Comparison of ENCODE assay signal across 1 cellular context in genomic region chr19:17488593-17489391, GRCh38.
TF ChIP-seq lines count a peak whose summit lies in the region.

No MANE protein-coding gene starts in this region.

TF ChIP-seq in HepG2, 621 proteins besides CTCF, POLR2A, EP300 and RAD21 (continues in another document):
- TF ChIP-seq SETDB1 (CRISPR knock-in tag; IDR thresholded peaks at IDR 0.05; ENCODE audit: borderline replicate concordance) (no peak), KLF12 (CRISPR knock-in tag; IDR thresholded peaks at IDR 0.05; ENCODE audit: borderline replicate concordance) (no peak), DMAP1 (CRISPR knock-in tag; IDR thresholded peaks at IDR 0.05) (peak; percentile 64), SAP130 (CRISPR knock-in tag; IDR thresholded peaks at IDR 0.05; ENCODE audit: low read depth) (peak; percentile 70; the same call in 1 of the 2 replicates), SRF (IDR thresholded peaks at IDR 0.05; ENCODE audit: low read depth, low read length) (0 out of 2 replicates have a peak, but pooled peaks have one; percentile 11), ZNF788 (CRISPR knock-in tag; IDR thresholded peaks at IDR 0.05; ENCODE audit: borderline replicate concordance) (no peak), SKIL (CRISPR knock-in tag; IDR thresholded peaks at IDR 0.05; ENCODE audit: borderline replicate concordance) (0 out of 2 replicates have a peak, but pooled peaks have one; percentile 38), MYC (CRISPR knock-in tag; IDR thresholded peaks at IDR 0.05; ENCODE audit: borderline replicate concordance) (peak; percentile 73; the same call in 1 of the 2 replicates), ZSCAN21 (CRISPR knock-in tag; IDR thresholded peaks at IDR 0.05; ENCODE audit: borderline replicate concordance) (peak; percentile 40; the same call in 1 of the 2 replicates), HOXA3 (CRISPR knock-in tag; IDR thresholded peaks at IDR 0.05) (peak; percentile 49; the same call in 1 of the 2 replicates), NFKB2 (CRISPR knock-in tag; IDR thresholded peaks at IDR 0.05; ENCODE audit: borderline replicate concordance) (peak; percentile 61; the same call in 1 of the 2 replicates), ZNF550 (CRISPR knock-in tag; IDR thresholded peaks at IDR 0.05; ENCODE audit: borderline replicate concordance) (no peak), CREM (IDR thresholded peaks at IDR 0.05) (no peak), CREM (CRISPR knock-in tag; IDR thresholded peaks at IDR 0.05) (no peak), ZNF678 (CRISPR knock-in tag; IDR thresholded peaks at IDR 0.05) (no peak), ZFY (CRISPR knock-in tag; IDR thresholded peaks at IDR 0.05) (peak; percentile 50; the same call in 1 of the 2 replicates), ZNF782 (CRISPR knock-in tag; IDR thresholded peaks at IDR 0.05; ENCODE audit: borderline replicate concordance) (peak; percentile 43; the same call in 1 of the 2 replicates), RBM39 (IDR thresholded peaks at IDR 0.05; ENCODE audit: low read depth, low read length, poor library complexity, severe bottlenecking) (peak; percentile 50), ZFP82 (CRISPR knock-in tag; IDR thresholded peaks at IDR 0.05; ENCODE audit: borderline replicate concordance) (no peak), ZNF564 (CRISPR knock-in tag; IDR thresholded peaks at IDR 0.05) (peak; percentile 97), SP1 (IDR thresholded peaks at IDR 0.05) (no peak), SP1 (CRISPR knock-in tag; IDR thresholded peaks at IDR 0.05) (peak; percentile 48; the same call in 1 of the 2 replicates), REPIN1 (CRISPR knock-in tag; IDR thresholded peaks at IDR 0.05; ENCODE audit: borderline replicate concordance, low read depth) (0 out of 2 replicates have a peak, but pooled peaks have one; percentile 26), RNF2 (conservative IDR thresholded peaks at IDR 0.05; ENCODE audit: low read depth) (0 out of 2 replicates have a peak, but pooled peaks have one; percentile 31), HIVEP1 (CRISPR knock-in tag; IDR thresholded peaks at IDR 0.05) (no peak), PHF8 (CRISPR knock-in tag; IDR thresholded peaks at IDR 0.05) (no peak), FOXP1 (IDR thresholded peaks at IDR 0.05) (no peak), FOXP1 (CRISPR knock-in tag; IDR thresholded peaks at IDR 0.05) (no peak), RFXAP (CRISPR knock-in tag; IDR thresholded peaks at IDR 0.05; ENCODE audit: borderline replicate concordance) (0 out of 2 replicates have a peak, but pooled peaks have one; percentile 48), ATF5 (CRISPR knock-in tag; IDR thresholded peaks at IDR 0.05; ENCODE audit: low read depth) (no peak), ZNF333 (CRISPR knock-in tag; IDR thresholded peaks at IDR 0.05; ENCODE audit: borderline replicate concordance) (no peak), ZNF292 (CRISPR knock-in tag; IDR thresholded peaks at IDR 0.05; ENCODE audit: borderline replicate concordance, low read depth) (0 out of 2 replicates have a peak, but pooled peaks have one; percentile 27), NR3C1 (CRISPR knock-in tag; IDR thresholded peaks at IDR 0.05) (no peak), ISL2 (CRISPR knock-in tag; IDR thresholded peaks at IDR 0.05) (no peak), MAFF (IDR thresholded peaks at IDR 0.05; ENCODE audit: low read depth, low read length) (no peak), XRCC5 (optimal IDR thresholded peaks at IDR 0.05; ENCODE audit: low read length) (peak; percentile 43), ARNT2 (CRISPR knock-in tag; IDR thresholded peaks at IDR 0.05; ENCODE audit: low read depth) (0 out of 2 replicates have a peak, but pooled peaks have one; percentile 42), ZNF580 (CRISPR knock-in tag; IDR thresholded peaks at IDR 0.05; ENCODE audit: borderline replicate concordance, low read depth) (0 out of 2 replicates have a peak, but pooled peaks have one; percentile 27), SP4 (CRISPR knock-in tag; IDR thresholded peaks at IDR 0.05) (peak; percentile 35; the same call in 1 of the 2 replicates), ZBTB7A (CRISPR knock-in tag; IDR thresholded peaks at IDR 0.05) (peak; percentile 50), SRSF1 (optimal IDR thresholded peaks at IDR 0.05; ENCODE audit: low read depth, low read length) (no peak), HOXA5 (CRISPR knock-in tag; IDR thresholded peaks at IDR 0.05) (0 out of 2 replicates have a peak, but pooled peaks have one; percentile 41), TMF1 (CRISPR knock-in tag; IDR thresholded peaks at IDR 0.05; ENCODE audit: low read depth) (0 out of 2 replicates have a peak, but pooled peaks have one; percentile 17), CEBPG (CRISPR knock-in tag; IDR thresholded peaks at IDR 0.05) (0 out of 2 replicates have a peak, but pooled peaks have one; percentile 26), CREB1 (IDR thresholded peaks at IDR 0.05) (no peak), CREB1 (CRISPR knock-in tag; IDR thresholded peaks at IDR 0.05) (0 out of 2 replicates have a peak, but pooled peaks have one; percentile 15), GABPB1 (CRISPR knock-in tag; IDR thresholded peaks at IDR 0.05) (0 out of 2 replicates have a peak, but pooled peaks have one; percentile 19), MAF1 (CRISPR knock-in tag; IDR thresholded peaks at IDR 0.05; ENCODE audit: borderline replicate concordance) (no peak), AGO2 (optimal IDR thresholded peaks at IDR 0.05; ENCODE audit: low read depth, low read length) (peak; percentile 54), ZFX (CRISPR knock-in tag; IDR thresholded peaks at IDR 0.05; ENCODE audit: low read depth) (peak; percentile 46; the same call in 1 of the 2 replicates), KAT8 (CRISPR knock-in tag; IDR thresholded peaks at IDR 0.05) (no peak), NFIC (IDR thresholded peaks at IDR 0.05; ENCODE audit: low read length) (no peak)
- TF ChIP-seq, protein P1, sequence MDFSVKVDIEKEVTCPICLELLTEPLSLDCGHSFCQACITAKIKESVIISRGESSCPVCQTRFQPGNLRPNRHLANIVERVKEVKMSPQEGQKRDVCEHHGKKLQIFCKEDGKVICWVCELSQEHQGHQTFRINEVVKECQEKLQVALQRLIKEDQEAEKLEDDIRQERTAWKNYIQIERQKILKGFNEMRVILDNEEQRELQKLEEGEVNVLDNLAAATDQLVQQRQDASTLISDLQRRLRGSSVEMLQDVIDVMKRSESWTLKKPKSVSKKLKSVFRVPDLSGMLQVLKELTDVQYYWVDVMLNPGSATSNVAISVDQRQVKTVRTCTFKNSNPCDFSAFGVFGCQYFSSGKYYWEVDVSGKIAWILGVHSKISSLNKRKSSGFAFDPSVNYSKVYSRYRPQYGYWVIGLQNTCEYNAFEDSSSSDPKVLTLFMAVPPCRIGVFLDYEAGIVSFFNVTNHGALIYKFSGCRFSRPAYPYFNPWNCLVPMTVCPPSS (IDR thresholded peaks at IDR 0.05): no peak
- TF ChIP-seq, protein P2, sequence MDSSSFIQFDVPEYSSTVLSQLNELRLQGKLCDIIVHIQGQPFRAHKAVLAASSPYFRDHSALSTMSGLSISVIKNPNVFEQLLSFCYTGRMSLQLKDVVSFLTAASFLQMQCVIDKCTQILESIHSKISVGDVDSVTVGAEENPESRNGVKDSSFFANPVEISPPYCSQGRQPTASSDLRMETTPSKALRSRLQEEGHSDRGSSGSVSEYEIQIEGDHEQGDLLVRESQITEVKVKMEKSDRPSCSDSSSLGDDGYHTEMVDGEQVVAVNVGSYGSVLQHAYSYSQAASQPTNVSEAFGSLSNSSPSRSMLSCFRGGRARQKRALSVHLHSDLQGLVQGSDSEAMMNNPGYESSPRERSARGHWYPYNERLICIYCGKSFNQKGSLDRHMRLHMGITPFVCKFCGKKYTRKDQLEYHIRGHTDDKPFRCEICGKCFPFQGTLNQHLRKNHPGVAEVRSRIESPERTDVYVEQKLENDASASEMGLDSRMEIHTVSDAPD (CRISPR knock-in tag; IDR thresholded peaks at IDR 0.05): 0 out of 2 replicates have a peak, but pooled peaks have one; percentile 36
- TF ChIP-seq, protein P3, sequence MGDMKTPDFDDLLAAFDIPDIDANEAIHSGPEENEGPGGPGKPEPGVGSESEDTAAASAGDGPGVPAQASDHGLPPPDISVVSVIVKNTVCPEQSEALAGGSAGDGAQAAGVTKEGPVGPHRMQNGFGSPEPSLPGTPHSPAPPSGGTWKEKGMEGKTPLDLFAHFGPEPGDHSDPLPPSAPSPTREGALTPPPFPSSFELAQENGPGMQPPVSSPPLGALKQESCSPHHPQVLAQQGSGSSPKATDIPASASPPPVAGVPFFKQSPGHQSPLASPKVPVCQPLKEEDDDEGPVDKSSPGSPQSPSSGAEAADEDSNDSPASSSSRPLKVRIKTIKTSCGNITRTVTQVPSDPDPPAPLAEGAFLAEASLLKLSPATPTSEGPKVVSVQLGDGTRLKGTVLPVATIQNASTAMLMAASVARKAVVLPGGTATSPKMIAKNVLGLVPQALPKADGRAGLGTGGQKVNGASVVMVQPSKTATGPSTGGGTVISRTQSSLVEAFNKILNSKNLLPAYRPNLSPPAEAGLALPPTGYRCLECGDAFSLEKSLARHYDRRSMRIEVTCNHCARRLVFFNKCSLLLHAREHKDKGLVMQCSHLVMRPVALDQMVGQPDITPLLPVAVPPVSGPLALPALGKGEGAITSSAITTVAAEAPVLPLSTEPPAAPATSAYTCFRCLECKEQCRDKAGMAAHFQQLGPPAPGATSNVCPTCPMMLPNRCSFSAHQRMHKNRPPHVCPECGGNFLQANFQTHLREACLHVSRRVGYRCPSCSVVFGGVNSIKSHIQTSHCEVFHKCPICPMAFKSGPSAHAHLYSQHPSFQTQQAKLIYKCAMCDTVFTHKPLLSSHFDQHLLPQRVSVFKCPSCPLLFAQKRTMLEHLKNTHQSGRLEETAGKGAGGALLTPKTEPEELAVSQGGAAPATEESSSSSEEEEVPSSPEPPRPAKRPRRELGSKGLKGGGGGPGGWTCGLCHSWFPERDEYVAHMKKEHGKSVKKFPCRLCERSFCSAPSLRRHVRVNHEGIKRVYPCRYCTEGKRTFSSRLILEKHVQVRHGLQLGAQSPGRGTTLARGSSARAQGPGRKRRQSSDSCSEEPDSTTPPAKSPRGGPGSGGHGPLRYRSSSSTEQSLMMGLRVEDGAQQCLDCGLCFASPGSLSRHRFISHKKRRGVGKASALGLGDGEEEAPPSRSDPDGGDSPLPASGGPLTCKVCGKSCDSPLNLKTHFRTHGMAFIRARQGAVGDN (CRISPR knock-in tag; IDR thresholded peaks at IDR 0.05): peak; percentile 88
- TF ChIP-seq, protein P4, sequence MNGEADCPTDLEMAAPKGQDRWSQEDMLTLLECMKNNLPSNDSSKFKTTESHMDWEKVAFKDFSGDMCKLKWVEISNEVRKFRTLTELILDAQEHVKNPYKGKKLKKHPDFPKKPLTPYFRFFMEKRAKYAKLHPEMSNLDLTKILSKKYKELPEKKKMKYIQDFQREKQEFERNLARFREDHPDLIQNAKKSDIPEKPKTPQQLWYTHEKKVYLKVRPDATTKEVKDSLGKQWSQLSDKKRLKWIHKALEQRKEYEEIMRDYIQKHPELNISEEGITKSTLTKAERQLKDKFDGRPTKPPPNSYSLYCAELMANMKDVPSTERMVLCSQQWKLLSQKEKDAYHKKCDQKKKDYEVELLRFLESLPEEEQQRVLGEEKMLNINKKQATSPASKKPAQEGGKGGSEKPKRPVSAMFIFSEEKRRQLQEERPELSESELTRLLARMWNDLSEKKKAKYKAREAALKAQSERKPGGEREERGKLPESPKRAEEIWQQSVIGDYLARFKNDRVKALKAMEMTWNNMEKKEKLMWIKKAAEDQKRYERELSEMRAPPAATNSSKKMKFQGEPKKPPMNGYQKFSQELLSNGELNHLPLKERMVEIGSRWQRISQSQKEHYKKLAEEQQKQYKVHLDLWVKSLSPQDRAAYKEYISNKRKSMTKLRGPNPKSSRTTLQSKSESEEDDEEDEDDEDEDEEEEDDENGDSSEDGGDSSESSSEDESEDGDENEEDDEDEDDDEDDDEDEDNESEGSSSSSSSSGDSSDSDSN (CRISPR knock-in tag; IDR thresholded peaks at IDR 0.05): 0 out of 2 replicates have a peak, but pooled peaks have one; percentile 21
- TF ChIP-seq, protein P5, sequence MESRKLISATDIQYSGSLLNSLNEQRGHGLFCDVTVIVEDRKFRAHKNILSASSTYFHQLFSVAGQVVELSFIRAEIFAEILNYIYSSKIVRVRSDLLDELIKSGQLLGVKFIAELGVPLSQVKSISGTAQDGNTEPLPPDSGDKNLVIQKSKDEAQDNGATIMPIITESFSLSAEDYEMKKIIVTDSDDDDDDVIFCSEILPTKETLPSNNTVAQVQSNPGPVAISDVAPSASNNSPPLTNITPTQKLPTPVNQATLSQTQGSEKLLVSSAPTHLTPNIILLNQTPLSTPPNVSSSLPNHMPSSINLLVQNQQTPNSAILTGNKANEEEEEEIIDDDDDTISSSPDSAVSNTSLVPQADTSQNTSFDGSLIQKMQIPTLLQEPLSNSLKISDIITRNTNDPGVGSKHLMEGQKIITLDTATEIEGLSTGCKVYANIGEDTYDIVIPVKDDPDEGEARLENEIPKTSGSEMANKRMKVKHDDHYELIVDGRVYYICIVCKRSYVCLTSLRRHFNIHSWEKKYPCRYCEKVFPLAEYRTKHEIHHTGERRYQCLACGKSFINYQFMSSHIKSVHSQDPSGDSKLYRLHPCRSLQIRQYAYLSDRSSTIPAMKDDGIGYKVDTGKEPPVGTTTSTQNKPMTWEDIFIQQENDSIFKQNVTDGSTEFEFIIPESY (CRISPR knock-in tag; IDR thresholded peaks at IDR 0.05): peak; percentile 72; the same call in 1 of the 2 replicates
